31 cellular contexts compared by ENCODE assay signal in the genomic region with DNA sequence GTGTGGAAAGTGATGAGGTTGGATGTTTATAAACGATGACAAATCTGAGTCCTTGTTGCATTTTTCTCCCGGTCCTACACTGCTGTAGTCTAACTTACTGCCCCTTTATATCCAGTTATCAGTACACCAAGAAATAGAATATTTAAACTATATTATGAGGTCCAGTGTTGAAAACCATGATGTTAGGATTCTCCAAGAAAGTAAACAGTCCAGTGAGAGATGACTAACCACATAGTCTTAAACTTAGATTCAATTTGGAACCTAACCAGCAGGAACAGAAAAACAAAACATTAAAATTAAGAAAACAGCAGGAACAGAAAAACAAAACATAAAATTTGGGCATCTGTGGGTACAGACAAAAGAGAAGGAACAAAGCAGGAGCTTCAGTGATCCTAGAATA.
"Had no signal": no experiment of that assay in that cellular context is flagged by ENCODE, and none has a peak within 500 bp of the region (broad histone marks: within the 10 kb centered on the region; RNA-seq: fewer than 3 reads in every experiment).

No MANE protein-coding gene starts in this region.

- H3K79me2 ChIP-seq: hepatocyte had no signal

- H3K36me3 ChIP-seq: adrenal gland, colonic mucosa, esophagus squamous epithelium, WERI-Rb-1 had no signal

- H3K4me3 ChIP-seq: adrenal gland, body of pancreas, colonic mucosa, esophagus squamous epithelium, heart right ventricle, hepatocyte had no signal

- H3K9me3 ChIP-seq: adrenal gland, body of pancreas, colonic mucosa had no signal

- H3K9me3 Mint-ChIP-seq: activated naive CD4-positive, alpha-beta T cell treated with anti-CD3 and anti-CD28 coated beads, Interleukin-2, amount 50 U/mL, for 24 hours; activated T-helper 17 cell treated with anti-CD3 and anti-CD28 coated beads, Interleukin-2, amount 50 U/mL, for 72 hours had no signal

- H3K27ac Mint-ChIP-seq: activated B cell treated with CpG ODN at 0.5 μM for 24 hours; activated CD8-positive, alpha-beta T cell treated with anti-CD3 and anti-CD28 coated beads for 36 hours; activated naive CD4-positive, alpha-beta T cell treated with anti-CD3 and anti-CD28 coated beads for 36 hours; activated naive CD4-positive, alpha-beta T cell treated with anti-CD3 and anti-CD28 coated beads, Interleukin-2, amount 50 U/mL, for 24 hours; activated naive CD8-positive, alpha-beta T cell treated with anti-CD3 and anti-CD28 coated beads for 36 hours; activated naive CD8-positive, alpha-beta T cell treated with anti-CD3 and anti-CD28 coated beads, Interleukin-2, amount 50 U/mL, for 24 hours; activated T-helper 17 cell treated with anti-CD3 and anti-CD28 coated beads, Interleukin-2, amount 50 U/mL, for 72 hours; T-helper 17 cell; T-helper 2 cell treated with Interferon-gamma antibody and Interleukin-4, amounts not matched to agents 5 μg/mL and 100 μg/mL, for 36 hours had no signal

- H3K4me3 Mint-ChIP-seq: activated B cell treated with CpG ODN at 0.5 μM for 24 hours; activated CD8-positive, alpha-beta T cell treated with anti-CD3 and anti-CD28 coated beads for 36 hours; activated naive CD4-positive, alpha-beta T cell treated with anti-CD3 and anti-CD28 coated beads for 36 hours; activated naive CD4-positive, alpha-beta T cell treated with anti-CD3 and anti-CD28 coated beads, Interleukin-2, amount 50 U/mL, for 24 hours; activated naive CD8-positive, alpha-beta T cell treated with anti-CD3 and anti-CD28 coated beads for 36 hours; activated naive CD8-positive, alpha-beta T cell treated with anti-CD3 and anti-CD28 coated beads, Interleukin-2, amount 50 U/mL, for 24 hours; activated T-cell treated with anti-CD3 and anti-CD28 coated beads, Interleukin-2, amount 50 U/mL, for 4 hours; activated T-helper 17 cell treated with anti-CD3 and anti-CD28 coated beads, Interleukin-2, amount 50 U/mL, for 72 hours; T-helper 17 cell; T-helper 2 cell treated with Interferon-gamma antibody and Interleukin-4, amounts not matched to agents 5 μg/mL and 100 μg/mL, for 36 hours had no signal

- H3K4me1 Mint-ChIP-seq: activated B cell treated with CpG ODN at 0.5 μM for 24 hours; activated naive CD4-positive, alpha-beta T cell treated with anti-CD3 and anti-CD28 coated beads, Interleukin-2, amount 50 U/mL, for 24 hours; activated naive CD8-positive, alpha-beta T cell treated with anti-CD3 and anti-CD28 coated beads for 36 hours; activated naive CD8-positive, alpha-beta T cell treated with anti-CD3 and anti-CD28 coated beads, Interleukin-2, amount 50 U/mL, for 24 hours; activated T-helper 17 cell treated with anti-CD3 and anti-CD28 coated beads, Interleukin-2, amount 50 U/mL, for 72 hours had no signal

- H3K36me3 Mint-ChIP-seq: activated naive CD8-positive, alpha-beta T cell treated with anti-CD3 and anti-CD28 coated beads for 36 hours had no signal

- H3K4me1 ChIP-seq: adrenal gland, body of pancreas, colonic mucosa had no signal

- DNase-seq: activated B cell treated with CpG ODN at 0.5 μM for 24 hours; activated CD4-positive, alpha-beta T cell treated with anti-CD3 and anti-CD28 coated beads for 48 hours; activated CD4-positive, alpha-beta T cell treated with anti-CD3 and anti-CD28 coated beads, Interleukin-2, amount 50 U/mL, for 1 hour; activated CD4-positive, alpha-beta T cell treated with anti-CD3 and anti-CD28 coated beads, Interleukin-2, amount 50 U/mL, for 48 hours; activated CD8-positive, alpha-beta memory T cell treated with anti-CD3 and anti-CD28 coated beads for 24 hours; activated CD8-positive, alpha-beta T cell treated with anti-CD3 and anti-CD28 coated beads for 36 hours; activated effector memory CD4-positive, alpha-beta T cell treated with Interleukin-2 at 50 U/mL for 16 hours; activated gamma-delta T cell treated with Interleukin-2 at 50 U/mL for 16 hours; activated naive CD4-positive, alpha-beta T cell treated with anti-CD3 and anti-CD28 coated beads for 36 hours; activated naive CD8-positive, alpha-beta T cell treated with anti-CD3 and anti-CD28 coated beads for 36 hours; activated naive CD8-positive, alpha-beta T cell treated with anti-CD3 and anti-CD28 coated beads, Interleukin-2, amount 50 U/mL, for 24 hours; activated T-cell treated with anti-CD3 and anti-CD28 coated beads, Interleukin-2, amount 50 U/mL, for 4 hours; adrenal gland; amygdala; aorta; body of pancreas; caudate nucleus; colonic mucosa; effector CD8-positive, alpha-beta T cell; esophagus squamous epithelium; heart right ventricle; T-helper 1 cell; T-helper 17 cell; T1000; WERI-Rb-1 had no signal

- H2AFZ ChIP-seq: hepatocyte had no signal

- ATAC-seq: activated CD4-positive, CD25-positive, alpha-beta regulatory T cell treated with anti-CD3 and anti-CD28 coated beads, Interleukin-2, amount 50 U/mL, for 24 hours; activated CD8-positive, alpha-beta T cell treated with anti-CD3 and anti-CD28 coated beads for 36 hours; activated naive CD8-positive, alpha-beta T cell treated with anti-CD3 and anti-CD28 coated beads, Interleukin-2, amount 50 U/mL, for 24 hours; activated T-cell treated with anti-CD3 and anti-CD28 coated beads, Interleukin-2, amount 50 U/mL, for 4 hours; activated T-helper 17 cell treated with anti-CD3 and anti-CD28 coated beads, Interleukin-2, amount 50 U/mL, for 72 hours; body of pancreas; heart right ventricle; T-helper 17 cell had no signal

- H3K27me3 ChIP-seq: adrenal gland, body of pancreas, colonic mucosa, esophagus squamous epithelium, heart right ventricle, hepatocyte had no signal

- H3K27ac ChIP-seq: adrenal gland, body of pancreas, colonic mucosa, epithelial cell of prostate, esophagus squamous epithelium, heart right ventricle, hepatocyte, WERI-Rb-1 had no signal

- H3K4me2 ChIP-seq: hepatocyte had no signal
